Comparison of ENCODE assay signal across 13 cellular contexts in genomic region chr16:4213721-4214120, GRCh38. TPM values are rescaled to one million over a fixed set of nuclear protein-coding genes. Genes with fewer than 3 reads are reported as not detected.
DNase-seq lines count a peak whose midpoint lies in the region; ATAC-seq and TF ChIP-seq lines count a peak whose summit lies in the region.
"Had no signal": no experiment of that assay in that cellular context is flagged by ENCODE, and none has a peak within 500 bp of the region (broad histone marks: within the 10 kb centered on the region; RNA-seq: fewer than 3 reads in every experiment).

No MANE protein-coding gene starts in this region.

- CTCF ChIA-PET in PC-3 (lab: Charles Lee): no interaction called here

- no peaks in the 10 kb centered on the region for H3K27me3 Mint-ChIP-seq in activated T-cell treated with anti-CD3 and anti-CD28 coated beads, Interleukin-2, amount 50 U/mL, for 72 hours (ENCODE audit: low read depth)
- H3K27me3 Mint-ChIP-seq: activated naive CD8-positive, alpha-beta T cell had no signal

- H3K4me1 ChIP-seq in PC-3 (ENCODE audit: insufficient read depth, low read length): peaks cover 10% of the 10 kb centered on the region
- H3K4me1 ChIP-seq in mucosa of rectum (ENCODE audit: control insufficient read depth in 2 of 2, insufficient read depth in 2 of 2, low read length in 2 of 2): peaks cover 9 to 43% of the 10 kb centered on the region in 2 donors
- no peaks in the 10 kb centered on the region for H3K4me1 ChIP-seq in uterus

- H3K9me3 ChIP-seq in PC-3 (ENCODE audit: low read length) (no peaks in the 10 kb centered on the region), mucosa of rectum (ENCODE audit: control insufficient read depth in 2 of 2, low read length in 2 of 2) (no peaks in the 10 kb centered on the region), uterus (no peaks in the 10 kb centered on the region)

- H3K27ac ChIP-seq in PC-3 (ENCODE audit: low read length): no peak overlapping the region
- peak overlapping the region; percentile 52 to 81 for H3K27ac ChIP-seq in mucosa of rectum (ENCODE audit: low read depth in 2 of 2, low read length in 2 of 2)
- peak overlapping the region; percentile 65 to 80 for H3K27ac ChIP-seq in uterus

- no peak overlapping the region for H3K4me3 Mint-ChIP-seq in activated T-cell treated with anti-CD3 and anti-CD28 coated beads, Interleukin-2, amount 50 U/mL, for 72 hours
- H3K4me3 Mint-ChIP-seq: activated CD8-positive, alpha-beta T cell treated with anti-CD3 and anti-CD28 coated beads, Interleukin-2, amount 10 ng/mL, durations not matched to agents 7 days and 5 days; activated naive CD8-positive, alpha-beta T cell; neural crest cell had no signal

- BruUV-seq in PC-3 (replicated peaks; lab: Mats Ljungman, UMichigan): no TSS peak

- DNase-seq in PC-3 (no peak), epithelial cell of esophagus (ENCODE audit: low read depth) (peak; percentile 59), uterus (no peak), DMS79 treated with DMSO at 0.1 percent for 48 hours (lab: John Stamatoyannopoulos, UW) (no peak)
- DNase-seq in activated T-cell treated with anti-CD3 and anti-CD28 coated beads, Interleukin-2, amount 50 U/mL, for 72 hours: no peak
- DNase-seq in central memory CD4-positive, alpha-beta T cell: no peak
- DNase-seq: activated CD8-positive, alpha-beta T cell treated with anti-CD3 and anti-CD28 coated beads, Interleukin-2, amount 10 ng/mL, durations not matched to agents 7 days and 5 days; effector memory CD4-positive, alpha-beta T cell; NCI-H2107 had no signal

- no peak for TF ChIP-seq CTCF in PC-3 (conservative IDR thresholded peaks at IDR 0.05; ENCODE audit: low read depth, low read length)
- no peak for TF ChIP-seq CTCF in epithelial cell of esophagus (IDR thresholded peaks at IDR 0.05; ENCODE audit: insufficient read depth, low read depth, low read length, missing control alignments)
- no peak for TF ChIP-seq CTCF in uterus (IDR thresholded peaks at IDR 0.05)

- no peaks in the 10 kb centered on the region for H3K36me3 ChIP-seq in PC-3 (ENCODE audit: low read depth, low read length)
- H3K36me3 ChIP-seq in mucosa of rectum (ENCODE audit: control insufficient read depth in 2 of 2, insufficient read depth in 2 of 2, low read length in 2 of 2): no peaks in the 10 kb centered on the region
- no peaks in the 10 kb centered on the region for H3K36me3 ChIP-seq in uterus

- no peaks in the 10 kb centered on the region for H3K79me2 ChIP-seq in PC-3 (ENCODE audit: low read length)

- peak; percentile 18; the same call in 1 of the 2 replicates for ATAC-seq in PC-3
- ATAC-seq in activated T-cell treated with anti-CD3 and anti-CD28 coated beads, Interleukin-2, amount 50 U/mL, for 72 hours (replicated peaks in 1 of 2): no peak
- ATAC-seq: activated CD8-positive, alpha-beta T cell treated with anti-CD3 and anti-CD28 coated beads, Interleukin-2, amount 10 ng/mL, durations not matched to agents 7 days and 5 days had no signal

- no peaks in the 10 kb centered on the region for H3K9me3 Mint-ChIP-seq in activated T-cell treated with anti-CD3 and anti-CD28 coated beads, Interleukin-2, amount 50 U/mL, for 72 hours
- H3K9me3 Mint-ChIP-seq: IgD-negative memory B cell had no signal

- intact Hi-C loops in PC-3 (cut with micrococcal nuclease): no loop called here
- intact Hi-C loops in uterus (cut with DNase I; ENCODE audit: low total_unique reads): no loop called here

- no peak for TF ChIP-seq POLR2A in uterus (IDR thresholded peaks at IDR 0.05)

- no peaks in the 10 kb centered on the region for H3K36me3 Mint-ChIP-seq in activated T-cell treated with anti-CD3 and anti-CD28 coated beads, Interleukin-2, amount 50 U/mL, for 72 hours (ENCODE audit: insufficient read depth in 2 of 2)
- H3K36me3 Mint-ChIP-seq: activated naive CD8-positive, alpha-beta T cell; IgD-negative memory B cell had no signal

- H3K4me3 ChIP-seq in PC-3 (ENCODE audit: low read length) (no peak overlapping the region), epithelial cell of esophagus (ENCODE audit: low read length) (no peak overlapping the region), mucosa of rectum (ENCODE audit: low read length in 2 of 2) (peak overlapping the region in 1 of 2 donors; percentile 13), uterus (no peak overlapping the region)

- no peaks in the 10 kb centered on the region for H3K27me3 ChIP-seq in PC-3 (ENCODE audit: low read length)
- peaks cover 0 to 2% of the 10 kb centered on the region in 2 donors for H3K27me3 ChIP-seq in mucosa of rectum (ENCODE audit: control insufficient read depth in 2 of 2, insufficient read depth in 2 of 2, low read length in 2 of 2)
- H3K27me3 ChIP-seq in uterus: no peaks in the 10 kb centered on the region

- H2AFZ ChIP-seq in PC-3 (ENCODE audit: low read length): no peak overlapping the region

- H3F3A ChIP-seq in PC-3 (ENCODE audit: low read length, unreplicated experiment): no peaks in the 10 kb centered on the region

- H3K27ac Mint-ChIP-seq in activated T-cell treated with anti-CD3 and anti-CD28 coated beads, Interleukin-2, amount 50 U/mL, for 72 hours: no peak overlapping the region
- H3K27ac Mint-ChIP-seq: activated CD8-positive, alpha-beta T cell treated with anti-CD3 and anti-CD28 coated beads, Interleukin-2, amount 10 ng/mL, durations not matched to agents 7 days and 5 days; activated naive CD8-positive, alpha-beta T cell; IgD-negative memory B cell had no signal

- H3K4me1 Mint-ChIP-seq in activated T-cell treated with anti-CD3 and anti-CD28 coated beads, Interleukin-2, amount 50 U/mL, for 72 hours (ENCODE audit: low read depth): no peaks in the 10 kb centered on the region
- H3K4me1 Mint-ChIP-seq: IgD-negative memory B cell had no signal

- POLR2A ChIA-PET in PC-3 (lab: Charles Lee; ENCODE audit: unreplicated experiment): no interaction called here

- H3K9ac ChIP-seq in PC-3 (ENCODE audit: low read length) (no peak overlapping the region), mucosa of rectum (ENCODE audit: low read depth in 1 of 2, low read length in 2 of 2) (peak overlapping the region in 1 of 2 donors; percentile 8)

- no peak overlapping the region for H3K4me2 ChIP-seq in PC-3 (ENCODE audit: low read length)

- no peaks in the 10 kb centered on the region for H4K20me1 ChIP-seq in PC-3 (ENCODE audit: low read length)

- no peaks in the 10 kb centered on the region for H3K9me2 ChIP-seq in PC-3 (replicated peaks; ENCODE audit: low read length)

RNA-seq across cellular contexts. Expression of gene SRL, which starts 28.2 kb away (rescaled TPM):
- total RNA-seq in PC-3 (2014; rRNA removed): not detected in 2 replicates
- total RNA-seq in uterus: 10 to 100 TPM in 1 of 4 donors, 1 to 10 TPM in 2, under 1 TPM in 1; 0.29 to 10.1 (median 7.6) TPM
- total RNA-seq in activated T-cell treated with anti-CD3 and anti-CD28 coated beads, Interleukin-2, amount 50 U/mL, for 72 hours: not detected
- total RNA-seq: activated CD8-positive, alpha-beta T cell treated with anti-CD3 and anti-CD28 coated beads, Interleukin-2, amount 10 ng/mL, durations not matched to agents 7 days and 5 days had no signal

RNA-seq across cellular contexts. Expression of gene TFAP4, which starts 59.1 kb away (rescaled TPM):
- total RNA-seq in PC-3 (2014; rRNA removed) (35.7 and 38.1 TPM in 2 replicates), uterus (10 to 100 TPM in 2 of 4 donors, 1 to 10 TPM in 2; 2.1 to 18.7 (median 8.2) TPM)
- 10 to 100 TPM; 17.8 to 27.2 TPM for total RNA-seq in activated T-cell treated with anti-CD3 and anti-CD28 coated beads, Interleukin-2, amount 50 U/mL, for 72 hours
